Comparison of ENCODE assay signal across 11 cellular contexts in genomic region chr5:176986280-176986679, GRCh38.
"Had no signal": no experiment of that assay in that cellular context is flagged by ENCODE, and none has a peak within 500 bp of the region (broad histone marks: within the 10 kb centered on the region; RNA-seq: fewer than 3 reads in every experiment).

No MANE protein-coding gene starts in this region.

- H3K9me3 Mint-ChIP-seq: memory B cell; stimulated activated naive CD8-positive, alpha-beta T cell treated with anti-CD3 and anti-CD28 coated beads, Interleukin-15, amount 100 ng/mL, for 72 hours had no signal

- H3K9me3 ChIP-seq: left ventricle myocardium inferior, thoracic aorta had no signal

- H3K4me3 Mint-ChIP-seq: nephron progenitor cell; stimulated activated naive CD8-positive, alpha-beta T cell treated with anti-CD3 and anti-CD28 coated beads, Interleukin-15, amount 100 ng/mL, for 72 hours had no signal

- H3K4me1 Mint-ChIP-seq: nephron progenitor cell had no signal

- DNase-seq: activated naive CD4-positive, alpha-beta T cell treated with anti-CD3 and anti-CD28 coated beads, Interleukin-2, amount 50 U/mL, for 16 hours; cerebellar nuclear complex; dermis blood vessel endothelial cell; erythroblast; left ventricle myocardium inferior; nephron progenitor cell; stimulated activated CD4-positive, alpha-beta T cell treated with anti-CD3 and anti-CD28 coated beads, Interleukin-12 subunit alpha, Interleukin-12 subunit beta, amount 100 ng/mL, for 4 hours; stimulated activated naive CD8-positive, alpha-beta T cell treated with anti-CD3 and anti-CD28 coated beads, Interleukin-15, amount 100 ng/mL, for 72 hours had no signal

- H3K4me3 ChIP-seq: left ventricle myocardium inferior, thoracic aorta had no signal

- H3K27ac ChIP-seq: thoracic aorta had no signal

- H3K27me3 Mint-ChIP-seq: memory B cell; stimulated activated naive CD8-positive, alpha-beta T cell treated with anti-CD3 and anti-CD28 coated beads, Interleukin-15, amount 100 ng/mL, for 72 hours had no signal

- ATAC-seq: SK-N-SH treated with all-trans-retinoic acid at 6 μM for 48 hours had no signal

- H3K27ac Mint-ChIP-seq: nephron progenitor cell had no signal
